ENCODE assay signal across 28 cellular contexts in the genomic region with DNA sequence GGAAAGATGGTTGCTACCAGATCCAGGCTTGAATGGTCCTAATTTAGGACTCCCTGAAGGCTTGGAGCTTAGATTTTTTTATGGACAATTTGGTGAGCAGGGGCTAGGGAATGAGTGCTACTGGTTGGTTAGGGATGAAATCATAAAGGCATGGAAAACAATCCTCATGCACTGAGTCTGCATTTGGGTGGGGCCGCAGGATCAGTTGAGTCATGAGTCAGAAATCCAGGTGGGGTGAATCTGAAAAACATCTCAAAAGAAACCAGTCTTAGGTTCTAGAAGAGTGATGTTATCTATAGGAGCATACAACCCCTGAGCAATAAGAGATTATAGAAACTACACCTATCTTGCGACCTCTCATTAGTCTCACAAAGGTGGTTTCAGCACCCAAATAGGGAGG.
"Had no signal": no experiment of that assay in that cellular context is flagged by ENCODE, and none has a peak within 500 bp of the region (broad histone marks: within the 10 kb centered on the region; RNA-seq: fewer than 3 reads in every experiment).

No MANE protein-coding gene starts in this region.

- H3K4me1 ChIP-seq: left ventricle myocardium inferior, prostate gland, stomach, testis, thyroid gland, transverse colon, upper lobe of left lung, vagina had no signal

- H3K36me3 ChIP-seq: left ventricle myocardium inferior, ovary, prostate gland, stomach, thyroid gland, transverse colon, upper lobe of left lung, vagina had no signal

- DNase-seq: hypothalamus; immature natural killer cell; left ventricle myocardium inferior; midbrain; mucosa of descending colon; naive thymus-derived CD4-positive, alpha-beta T cell; ovary; posterior cingulate gyrus; retina; right cardiac atrium; stimulated activated CD4-positive, alpha-beta T cell treated with anti-CD3 and anti-CD28 coated beads, Interleukin-12 subunit alpha, Interleukin-12 subunit beta, amount 100 ng/mL, for 4 hours; stimulated activated CD4-positive, alpha-beta T cell treated with anti-CD3 and anti-CD28 coated beads, Interleukin-15, amount 100 ng/mL, for 24 hours; stimulated activated CD4-positive, alpha-beta T cell treated with anti-CD3 and anti-CD28 coated beads, Interleukin-2, amount 100 ng/mL, for 24 hours; stimulated activated CD4-positive, alpha-beta T cell treated with anti-CD3 and anti-CD28 coated beads, Interleukin-4, amount 100 ng/mL, for 1 hour; stimulated activated naive B cell treated with anti-CD40 and anti-IgM and Interleukin-4, amounts not matched to agents 10 μg/mL and 1 μg/mL and 100 μg/mL, for 72 hours; stimulated activated naive CD8-positive, alpha-beta T cell treated with anti-CD3 and anti-CD28 coated beads, Interleukin-15, Interleukin-2, amounts not matched to agents 100 U/mL and 50 U/mL, for 24 hours; stomach; testis; thyroid gland; transverse colon; upper lobe of left lung had no signal

- H3K27me3 Mint-ChIP-seq: stimulated activated naive B cell treated with anti-CD40 and anti-IgM and Interleukin-4, amounts not matched to agents 10 μg/mL and 1 μg/mL and 100 μg/mL, for 72 hours had no signal

- H3K27ac ChIP-seq: left ventricle myocardium inferior, ovary, prostate gland, skin epidermis, stomach, testis, thyroid gland, transverse colon, upper lobe of left lung, vagina had no signal

- H3K4me1 Mint-ChIP-seq: immature natural killer cell; memory B cell; naive thymus-derived CD4-positive, alpha-beta T cell; stimulated activated naive B cell treated with anti-CD40 and anti-IgM and Interleukin-4, amounts not matched to agents 10 μg/mL and 1 μg/mL and 100 μg/mL, for 72 hours had no signal

- H3K36me3 Mint-ChIP-seq: immature natural killer cell; memory B cell; naive thymus-derived CD4-positive, alpha-beta T cell; natural killer cell treated with Interleukin-12 subunit alpha and Interleukin-12 subunit beta and Interleukin-15 and Interleukin-18, amount 100 ng/mL, for 72 hours; stimulated activated naive B cell treated with anti-CD40 and anti-IgM and Interleukin-4, amounts not matched to agents 10 μg/mL and 1 μg/mL and 100 μg/mL, for 72 hours had no signal

- H3K9me3 ChIP-seq: left ventricle myocardium inferior, mucosa of descending colon, ovary, prostate gland, stomach, testis, thyroid gland, upper lobe of left lung, vagina had no signal

- H3K27me3 ChIP-seq: ovary, stomach, testis, thyroid gland, transverse colon, upper lobe of left lung, vagina had no signal

- H3K4me3 Mint-ChIP-seq: immature natural killer cell; memory B cell; naive thymus-derived CD4-positive, alpha-beta T cell; natural killer cell treated with Interleukin-12 subunit alpha and Interleukin-12 subunit beta and Interleukin-15 and Interleukin-18, amount 100 ng/mL, for 72 hours; stimulated activated naive B cell treated with anti-CD40 and anti-IgM and Interleukin-4, amounts not matched to agents 10 μg/mL and 1 μg/mL and 100 μg/mL, for 72 hours had no signal

- ATAC-seq: mucosa of descending colon; naive thymus-derived CD4-positive, alpha-beta T cell; natural killer cell treated with Interleukin-12 subunit alpha and Interleukin-12 subunit beta and Interleukin-15 and Interleukin-18, amount 100 ng/mL, for 72 hours; right cardiac atrium; sciatic nerve; stimulated activated naive B cell treated with anti-CD40 and anti-IgM and Interleukin-4, amounts not matched to agents 10 μg/mL and 1 μg/mL and 100 μg/mL, for 72 hours; stimulated activated naive CD8-positive, alpha-beta T cell treated with anti-CD3 and anti-CD28 coated beads, Interleukin-15, Interleukin-2, amounts not matched to agents 100 U/mL and 50 U/mL, for 24 hours had no signal

- H3K27ac Mint-ChIP-seq: immature natural killer cell; memory B cell; naive thymus-derived CD4-positive, alpha-beta T cell; natural killer cell treated with Interleukin-12 subunit alpha and Interleukin-12 subunit beta and Interleukin-15 and Interleukin-18, amount 100 ng/mL, for 72 hours; stimulated activated naive B cell treated with anti-CD40 and anti-IgM and Interleukin-4, amounts not matched to agents 10 μg/mL and 1 μg/mL and 100 μg/mL, for 72 hours had no signal

- H3K4me3 ChIP-seq: left ventricle myocardium inferior, lung, mucosa of descending colon, ovary, prostate gland, skin epidermis, stomach, testis, thyroid gland, transverse colon, upper lobe of left lung, vagina had no signal
